20 cellular contexts compared by ENCODE assay signal in the genomic region with DNA sequence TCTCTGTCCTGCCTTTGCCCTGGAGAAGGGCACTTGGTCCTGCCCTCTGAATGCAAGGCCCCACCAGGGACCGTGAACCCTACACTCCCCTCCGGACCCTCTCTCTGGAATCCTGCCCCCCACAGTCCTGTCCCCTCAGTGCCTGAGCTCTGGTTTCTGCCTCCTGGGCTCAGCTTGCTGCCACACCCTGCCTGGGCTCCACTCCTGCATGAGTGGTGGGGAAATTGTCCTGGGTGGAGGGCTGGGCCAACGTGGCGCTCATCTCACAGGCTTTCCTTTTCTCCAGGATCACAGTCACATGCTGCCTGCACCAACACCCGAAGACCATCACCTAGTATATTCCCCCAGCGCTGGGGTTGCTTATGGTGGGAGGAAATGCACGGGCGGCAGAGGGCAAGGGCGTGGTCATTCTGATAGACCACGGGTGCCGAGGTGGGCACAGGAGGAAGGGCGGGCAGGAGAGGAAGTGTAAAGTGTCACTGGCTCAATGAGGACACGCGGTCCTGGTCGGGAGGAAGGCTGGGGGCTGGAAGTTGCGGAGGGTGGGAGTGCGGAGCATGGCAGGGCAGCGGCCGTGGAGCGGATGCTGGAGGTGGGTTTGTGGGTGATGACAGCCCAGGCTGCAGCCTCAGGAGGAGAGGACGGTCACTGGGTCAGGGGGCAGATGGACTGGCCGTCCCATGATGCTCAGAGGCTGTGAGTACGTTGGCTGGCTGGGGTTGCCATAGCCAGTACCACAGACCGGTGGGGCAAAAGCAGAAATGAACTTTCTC.
DNase-seq lines count a peak whose midpoint lies in the region; ATAC-seq, FAIRE-seq and TF ChIP-seq lines count a peak whose summit lies in the region.
"Had no signal": no experiment of that assay in that cellular context is flagged by ENCODE, and none has a peak within 500 bp of the region (broad histone marks: within the 10 kb centered on the region; RNA-seq: fewer than 3 reads in every experiment).

No MANE protein-coding gene starts in this region.

- no peak overlapping the region for H3K4me2 ChIP-seq in HepG2 (ENCODE audit: low read depth, low read length)
- H3K4me2 ChIP-seq in SK-N-SH = no peak overlapping the region

- 65% methylated on average over 16 of the region's 24 CpGs for WGBS in right lobe of liver (ENCODE audit: insufficient coverage, low coverage, low lambda C conversion rate, missing lambda C conversion rate)
- WGBS in HepG2 (ENCODE audit: low lambda C conversion rate) = 38% methylated on average over 18 of the region's 24 CpGs
- WGBS in SK-N-SH (ENCODE audit: low lambda C conversion rate) = 69% methylated on average over 24 of the region's 24 CpGs

- H3K27ac ChIP-seq in right lobe of liver (no peak overlapping the region), HepG2 (ENCODE audit: extremely low read length, insufficient read depth, low read length) (no peak overlapping the region), SK-N-SH (ENCODE audit: low read depth in 2 of 2, low read length in 1 of 2) (no peak overlapping the region)
- H3K27ac ChIP-seq: GM23248, HL-60, RWPE1 had no signal

- TF ChIP-seq POLR2A in right lobe of liver (IDR thresholded peaks at IDR 0.05) = no peak
- no peak for TF ChIP-seq POLR2A in HepG2 (IDR thresholded peaks at IDR 0.05; ENCODE audit: insufficient read depth in 1 of 2, low read depth in 2 of 2, low read length in 2 of 2)

- TF ChIP-seq CTCF in right lobe of liver (IDR thresholded peaks at IDR 0.05) (no peak), HepG2 (CRISPR knock-in tag; IDR thresholded peaks at IDR 0.05) (no peak), progenitor cell of endocrine pancreas (IDR thresholded peaks at IDR 0.05; ENCODE audit: unreplicated experiment) (no peak), SK-N-SH (IDR thresholded peaks at IDR 0.05) (no peak)

- no peaks in the 10 kb centered on the region for H3K9me2 ChIP-seq in SK-N-SH

- no peak for TF ChIP-seq RAD21 in HepG2 (CRISPR knock-in tag; IDR thresholded peaks at IDR 0.05)
- no peak for TF ChIP-seq RAD21 in SK-N-SH (IDR thresholded peaks at IDR 0.05; ENCODE audit: low read length)

- H3K9ac ChIP-seq in HepG2 (ENCODE audit: insufficient read depth, low read depth, low read length) (no peak overlapping the region), SK-N-SH (no peak overlapping the region)
- H3K9ac ChIP-seq: GM23248 had no signal

- no peaks in the 10 kb centered on the region for H3K9me3 ChIP-seq in right lobe of liver
- H3K9me3 ChIP-seq in HepG2 (ENCODE audit: low read length) = peaks cover 20% of the 10 kb centered on the region
- no peaks in the 10 kb centered on the region for H3K9me3 ChIP-seq in SK-N-SH

- H3K79me2 ChIP-seq in HepG2 (ENCODE audit: insufficient read depth, low read length) = no peaks in the 10 kb centered on the region
- no peaks in the 10 kb centered on the region for H3K79me2 ChIP-seq in SK-N-SH (ENCODE audit: insufficient read depth)

- in situ Hi-C loops in HepG2 (cut with HindIII; ENCODE audit: extremely low pct_ligation_motif_present, low pct_unique_long_range_greater_than_20kb) = no loop called here

- TF ChIP-seq EP300 in HepG2 (IDR thresholded peaks at IDR 0.05; ENCODE audit: low read depth in 2 of 2, low read length in 2 of 2) (no peak), HepG2 (CRISPR knock-in tag; IDR thresholded peaks at IDR 0.05; ENCODE audit: borderline replicate concordance) (no peak), SK-N-SH (IDR thresholded peaks at IDR 0.05; ENCODE audit: borderline replicate concordance in 1 of 2, low read depth in 1 of 2, low read length in 1 of 2) (no peak)

- no peaks in the 10 kb centered on the region for H3K27me3 ChIP-seq in right lobe of liver
- H3K27me3 ChIP-seq in HepG2 (ENCODE audit: control insufficient read depth in 1 of 2, insufficient read depth in 2 of 2, low read length in 2 of 2) = peaks cover 2 to 12% of the 10 kb centered on the region in 2 experiments; a peak in 4 of 5 replicates
- H3K27me3 ChIP-seq in SK-N-SH (ENCODE audit: insufficient read depth) = no peaks in the 10 kb centered on the region

- H3K27me3 Mint-ChIP-seq in progenitor cell of endocrine pancreas = no peaks in the 10 kb centered on the region

- H2AFZ ChIP-seq in HepG2 (ENCODE audit: low read length) = no peak overlapping the region
- H2AFZ ChIP-seq in SK-N-SH (ENCODE audit: low read depth) = no peak overlapping the region
- H2AFZ ChIP-seq: GM23248 had no signal

- peaks cover 26% of the 10 kb centered on the region for H3K9me3 Mint-ChIP-seq in progenitor cell of endocrine pancreas (ENCODE audit: low read depth)

- H3K4me3 ChIP-seq in right lobe of liver (no peak overlapping the region), HepG2 (replicated peaks in 1 of 3; ENCODE audit: insufficient read depth in 1 of 3, low read depth in 2 of 3, low read length in 3 of 3) (no peak overlapping the region), SK-N-SH (ENCODE audit: low read depth in 2 of 2, low read length in 1 of 2) (no peak overlapping the region)
- H3K4me3 ChIP-seq: GM23248, K562 had no signal

- no peak overlapping the region for H3K27ac Mint-ChIP-seq in progenitor cell of endocrine pancreas
- H3K27ac Mint-ChIP-seq: CD4-positive, alpha-beta T cell had no signal

- no peak for FAIRE-seq in HepG2 (lab: Jason Lieb, UNC)
- FAIRE-seq: D721Med, G401.6, GM12892, GM19239, K562 had no signal

- peaks cover 20% of the 10 kb centered on the region for H3K4me1 Mint-ChIP-seq in progenitor cell of endocrine pancreas (ENCODE audit: low read depth)

- H3K36me3 Mint-ChIP-seq in progenitor cell of endocrine pancreas (ENCODE audit: insufficient read depth) = no peaks in the 10 kb centered on the region

- CTCF ChIA-PET in HepG2 (lab: Yijun Ruan, JAX; ENCODE audit: low intra/inter-chr PET ratio, low total read pairs) = no interaction called here
- CTCF ChIA-PET in SK-N-SH (lab: Yijun Ruan, JAX) = interaction anchor here (1.0 kb wide), 1 partner anchor 162 kb away, joined by 3 read pairs; no protein-coding TSS in a partner anchor

- no peaks in the 10 kb centered on the region for H3F3A ChIP-seq in SK-N-SH (replicated peaks; ENCODE audit: insufficient read depth)

- H3K36me3 ChIP-seq in right lobe of liver (no peaks in the 10 kb centered on the region), HepG2 (replicated peaks in 1 of 2; ENCODE audit: control insufficient read depth in 1 of 2, insufficient read depth in 2 of 2, low read length in 2 of 2) (no peaks in the 10 kb centered on the region), SK-N-SH (replicated peaks in 1 of 2; ENCODE audit: control insufficient read depth in 1 of 2, insufficient read depth in 2 of 2, low read length in 1 of 2) (no peaks in the 10 kb centered on the region)

- ATAC-seq in right lobe of liver (peak in 1 of 4 donors; percentile 22), HepG2 (no peak), left lobe of liver (no peak), HG02588 (IDR thresholded peaks at IDR 0.05; ENCODE audit: unreplicated experiment) (no peak)
- ATAC-seq: K562 had no signal

- peak in 2 of 3 donors; percentile 37 to 46 for DNase-seq in right lobe of liver
- DNase-seq in HepG2 (ENCODE audit: low spot score) = no peak
- DNase-seq in left lobe of liver (ENCODE audit: low spot score) = peak; percentile 39
- DNase-seq in progenitor cell of endocrine pancreas (ENCODE audit: low spot score, unreplicated experiment) = peak; percentile 7
- DNase-seq in SK-N-SH = no peak
- no peak for DNase-seq in COLO668 (lab: John Stamatoyannopoulos, UW; ENCODE audit: unreplicated experiment)
- DNase-seq: CD4-positive, alpha-beta T cell; DMS79 treated with DMSO at 0.1 percent for 48 hours; GM23248; NCI-H146; NCI-H226; NCI-H526 treated with DMSO at 0.1 percent for 48 hours had no signal

- intact Hi-C loops in right lobe of liver (cut with DNase I) = no loop called here
- intact Hi-C loops in HepG2 (cut with micrococcal nuclease; ENCODE audit: unreplicated experiment) = no loop called here

- H4K20me1 ChIP-seq in HepG2 (ENCODE audit: insufficient read depth, low read length) (no peaks in the 10 kb centered on the region), SK-N-SH (ENCODE audit: insufficient read depth) (no peaks in the 10 kb centered on the region)

- H3K4me1 ChIP-seq in right lobe of liver (no peaks in the 10 kb centered on the region), HepG2 (ENCODE audit: insufficient read depth, low read length) (no peaks in the 10 kb centered on the region), SK-N-SH (ENCODE audit: control insufficient read depth in 1 of 2, insufficient read depth in 2 of 2, low read depth in 1 of 2, low read length in 1 of 2) (peaks cover 0 to 3% of the 10 kb centered on the region in 2 experiments; a peak in 1 of 4 replicates)

- POLR2A ChIA-PET in HepG2 (lab: Yijun Ruan, JAX) (no interaction called here), SK-N-SH (lab: Yijun Ruan, JAX) (no interaction called here)

- no TSS peak for BruUV-seq in HepG2 (replicated peaks; lab: Mats Ljungman, UMichigan)

- no peak overlapping the region for H3K4me3 Mint-ChIP-seq in progenitor cell of endocrine pancreas (ENCODE audit: low read depth)
- H3K4me3 Mint-ChIP-seq: CD4-positive, alpha-beta T cell had no signal

TF ChIP-seq in HepG2, 621 proteins besides CTCF, POLR2A, EP300 and RAD21:
- TF ChIP-seq NAIF1 (CRISPR knock-in tag; IDR thresholded peaks at IDR 0.05; ENCODE audit: borderline replicate concordance) (no peak), KAT8 (CRISPR knock-in tag; IDR thresholded peaks at IDR 0.05) (no peak), CEBPB (IDR thresholded peaks at IDR 0.05; ENCODE audit: borderline replicate concordance, low read depth, low read length) (no peak), ZNF235 (CRISPR knock-in tag; IDR thresholded peaks at IDR 0.05; ENCODE audit: borderline replicate concordance) (no peak), ZC3H4 (CRISPR knock-in tag; IDR thresholded peaks at IDR 0.05; ENCODE audit: borderline replicate concordance) (no peak)
- TF ChIP-seq, protein P1, sequence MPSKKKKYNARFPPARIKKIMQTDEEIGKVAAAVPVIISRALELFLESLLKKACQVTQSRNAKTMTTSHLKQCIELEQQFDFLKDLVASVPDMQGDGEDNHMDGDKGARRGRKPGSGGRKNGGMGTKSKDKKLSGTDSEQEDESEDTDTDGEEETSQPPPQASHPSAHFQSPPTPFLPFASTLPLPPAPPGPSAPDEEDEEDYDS (CRISPR knock-in tag; IDR thresholded peaks at IDR 0.05) = no peak

TF ChIP-seq in SK-N-SH, 30 proteins besides CTCF, POLR2A, EP300 and RAD21 (continues in another document):
- TF ChIP-seq JUND (IDR thresholded peaks at IDR 0.05) = no peak
- TF ChIP-seq FOSL2 (IDR thresholded peaks at IDR 0.05; ENCODE audit: borderline replicate concordance, low read depth) = no peak
- no peak for TF ChIP-seq CHD2 (IDR thresholded peaks at IDR 0.05; ENCODE audit: low read length, partially characterized antibody)
- TF ChIP-seq NRF1 (IDR thresholded peaks at IDR 0.05; ENCODE audit: low read depth, low read length) = no peak
- TF ChIP-seq FOXM1 (IDR thresholded peaks at IDR 0.05; ENCODE audit: low read depth) = no peak
- no peak for TF ChIP-seq SIN3A (IDR thresholded peaks at IDR 0.05; ENCODE audit: borderline replicate concordance, low read depth, low read length)
- TF ChIP-seq MAX (IDR thresholded peaks at IDR 0.05; ENCODE audit: low read depth) = no peak
- no peak for TF ChIP-seq MEF2A (IDR thresholded peaks at IDR 0.05; ENCODE audit: borderline replicate concordance, low read depth)

Comparison
In these comparisons a context has a peak if more than half of its experiments do, and no peak if none do; other contexts are left out.
1. DNase-seq: peak in right lobe of liver (2 of 3), left lobe of liver (single experiment) and progenitor cell of endocrine pancreas (single experiment); none in HepG2 (single experiment), SK-N-SH (single experiment) and COLO668 (single experiment).